ENCODE assay signal across 7 cellular contexts in genomic region chr13:81293594-81294164, GRCh38.
"Had no signal": no experiment of that assay in that cellular context is flagged by ENCODE, and none has a peak within 500 bp of the region (broad histone marks: within the 10 kb centered on the region; RNA-seq: fewer than 3 reads in every experiment).

No MANE protein-coding gene starts in this region.

- H3K4me3 ChIP-seq: HAP-1 had no signal

- H3K27ac ChIP-seq: HL-60 had no signal

- H3K36me3 ChIP-seq: HAP-1 had no signal

- H3K9me3 ChIP-seq: HAP-1 had no signal

- DNase-seq: GOT3, H7, HFFc6, KG1 had no signal

- H3K4me1 ChIP-seq: HAP-1 had no signal

- ATAC-seq: HCT116 had no signal
